11 cellular contexts compared by ENCODE assay signal in the genomic region with DNA sequence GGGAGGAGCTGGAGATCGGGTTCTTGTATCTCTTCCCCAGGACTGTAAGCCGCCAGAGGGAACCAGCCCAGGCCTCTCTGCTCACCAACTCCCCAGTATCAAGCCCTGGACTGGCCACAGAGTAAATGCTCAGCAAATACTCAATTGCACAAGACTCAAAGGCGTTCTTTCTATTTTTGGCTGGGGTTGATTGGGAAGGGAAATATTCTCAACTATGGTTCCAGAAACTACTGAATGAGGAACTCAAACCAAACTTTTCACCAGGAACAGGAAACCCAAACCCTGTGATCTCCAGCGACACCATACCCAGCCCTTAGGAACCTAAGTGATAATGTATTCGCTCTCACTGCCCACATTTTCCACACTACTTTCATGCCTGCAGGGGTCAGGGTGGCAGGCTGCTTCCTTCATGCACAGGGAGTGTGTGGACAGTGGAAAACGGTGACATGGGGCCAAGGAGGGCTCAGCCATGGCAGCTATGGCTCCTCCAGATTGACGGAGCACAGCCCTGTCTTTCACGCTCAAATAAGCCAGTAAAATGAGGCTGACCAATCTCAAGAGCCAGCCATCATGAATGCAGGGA.
A peak's percentile ranks its signal among the peaks of the same experiment; 100 is the strongest.
DNase-seq lines count a peak whose midpoint lies in the region; ATAC-seq and FAIRE-seq lines count a peak whose summit lies in the region.
"Had no signal": no experiment of that assay in that cellular context is flagged by ENCODE, and none has a peak within 500 bp of the region (broad histone marks: within the 10 kb centered on the region; RNA-seq: fewer than 3 reads in every experiment).

No MANE protein-coding gene starts in this region.

- peak overlapping the region; percentile 52 for H3K27ac ChIP-seq in angular gyrus (ENCODE audit: low read depth, low read length)
- H3K27ac ChIP-seq in small intestine (ENCODE audit: low read depth in 1 of 2, low read length in 1 of 2), result no peak overlapping the region

- H3K4me1 ChIP-seq in small intestine (ENCODE audit: control insufficient read depth in 2 of 2, insufficient read depth in 1 of 2, low read depth in 1 of 2, low read length in 1 of 2), result no peaks in the 10 kb centered on the region

- FAIRE-seq in small intestine (lab: Jason Lieb, UNC), result no peak

- in situ Hi-C loops in KBM-7 (cut with MboI; ENCODE audit: low pct_unique_long_range_greater_than_20kb, low sequenced_read_pairs), result no loop called here

- 78 to 84% (median 80%) methylated on average over 8 of the region's 8 CpGs for WGBS in small intestine, 3 donors

- H3K9me3 ChIP-seq in small intestine (ENCODE audit: control insufficient read depth, low read depth), result no peaks in the 10 kb centered on the region

- H3K4me3 ChIP-seq in small intestine (ENCODE audit: low read depth in 1 of 2, low read length in 2 of 2), result no peak overlapping the region

- no peaks in the 10 kb centered on the region for H3K27me3 ChIP-seq in small intestine (ENCODE audit: control insufficient read depth in 2 of 2, insufficient read depth in 2 of 2, low read length in 2 of 2)

- peak; percentile 81 for DNase-seq in KBM-7
- peak; percentile 47 to 57 for DNase-seq in hippocampal formation (lab: John Stamatoyannopoulos, UW)
- peak; percentile 2 for DNase-seq in small intestine
- DNase-seq in NCI-H2081 (lab: John Stamatoyannopoulos, UW), result no peak
- DNase-seq in activated naive CD4-positive, alpha-beta T cell (lab: John Stamatoyannopoulos, UW), result no peak
- DNase-seq: CD4-positive, alpha-beta T cell; occipital lobe; stimulated activated naive B cell treated with anti-CD40 and anti-IgM and Interleukin-4, amounts not matched to agents 10 μg/mL and 1 μg/mL and 100 μg/mL, for 72 hours had no signal

- no peak for ATAC-seq in GM21619 (IDR thresholded peaks at IDR 0.05; ENCODE audit: unreplicated experiment)
- no peak for ATAC-seq in HG02852 (IDR thresholded peaks at IDR 0.05; ENCODE audit: unreplicated experiment)

- no peaks in the 10 kb centered on the region for H3K36me3 ChIP-seq in small intestine (ENCODE audit: control insufficient read depth in 2 of 2, insufficient read depth in 2 of 2, low read length in 2 of 2)

Comparison
In these comparisons a context has a peak if more than half of its experiments do, and no peak if none do; other contexts are left out.
1. DNase-seq: peak in KBM-7 (single experiment), hippocampal formation (2 of 2) and small intestine (single experiment); none in NCI-H2081 (0 of 2) and activated naive CD4-positive, alpha-beta T cell (0 of 4).